9 cellular contexts compared by ENCODE assay signal in the genomic region with DNA sequence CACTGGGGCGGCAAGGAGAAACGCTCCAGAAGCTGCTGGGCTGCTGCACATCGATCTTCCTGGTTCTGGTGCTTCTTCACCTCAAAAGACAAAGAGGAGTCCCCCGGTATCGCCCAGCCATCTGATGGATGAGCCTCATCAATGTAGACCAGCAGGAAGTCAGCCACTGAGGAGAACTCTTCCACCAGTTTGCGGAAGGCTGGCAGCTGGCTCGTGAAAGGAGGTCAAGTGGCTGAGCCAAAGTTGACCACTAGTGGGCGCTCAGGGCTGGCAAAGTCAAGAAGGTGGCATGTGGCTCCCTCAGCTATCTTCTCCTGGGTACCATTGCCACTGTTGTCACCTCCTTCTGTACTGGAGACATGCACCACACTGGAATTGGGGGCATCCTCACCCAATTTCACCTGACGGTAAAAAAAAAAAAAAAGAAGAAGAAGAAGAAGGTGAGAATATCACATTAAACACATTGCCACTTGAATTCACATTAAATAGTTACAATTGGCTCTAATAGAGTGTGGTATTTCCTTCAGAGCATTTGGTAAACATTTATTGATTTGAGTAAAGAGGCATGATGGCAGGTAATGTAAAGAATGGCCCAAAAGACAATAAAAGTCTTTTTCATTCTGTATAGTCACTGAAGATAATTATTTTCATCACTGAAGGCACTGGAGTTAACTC. TPM values are rescaled to one million over a fixed set of nuclear protein-coding genes. Genes with fewer than 3 reads are reported as not detected.
A peak's percentile ranks its signal among the peaks of the same experiment; 100 is the strongest.
DNase-seq lines count a peak whose midpoint lies in the region; TF ChIP-seq lines count a peak whose summit lies in the region.
"Had no signal": no experiment of that assay in that cellular context is flagged by ENCODE, and none has a peak within 500 bp of the region (broad histone marks: within the 10 kb centered on the region; RNA-seq: fewer than 3 reads in every experiment).

No MANE protein-coding gene starts in this region.

- in situ Hi-C loops in transverse colon (cut with MboI; ENCODE audit: low pct_ligation_motif_present in 1 of 4, low pct_unique_long_range_greater_than_20kb in 1 of 4, low sequenced_read_pairs in 3 of 4) = no loop called here

- H3K27ac ChIP-seq in breast epithelium (no peak overlapping the region), KMS-11 (no peak overlapping the region), colonic mucosa (no peak overlapping the region), transverse colon (no peak overlapping the region)

- H3K4me3 ChIP-seq in breast epithelium (no peak overlapping the region), KMS-11 (IDR thresholded peaks at IDR 0.05; ENCODE audit: insufficient read depth, low read depth, low read length) (no peak overlapping the region), colonic mucosa (no peak overlapping the region), transverse colon (no peak overlapping the region)

- no peaks in the 10 kb centered on the region for H3K9me3 ChIP-seq in breast epithelium
- no peaks in the 10 kb centered on the region for H3K9me3 ChIP-seq in colonic mucosa
- H3K9me3 ChIP-seq in transverse colon = no peaks in the 10 kb centered on the region

- DNase-seq in MCF 10A (ENCODE audit: unreplicated experiment) (peak; percentile 22), breast epithelium (ENCODE audit: low spot score in 2 of 2) (no peak), colonic mucosa (peak; percentile 39), transverse colon (peak; percentile 10), DMS153 (lab: John Stamatoyannopoulos, UW) (no peak), GDM1 (lab: John Stamatoyannopoulos, UW) (no peak)
- DNase-seq in activated CD4-positive, CD25-positive, alpha-beta regulatory T cell treated with anti-CD3 and anti-CD28 coated beads, Interleukin-2, amount 50 U/mL, for 72 hours = no peak

- H3K27me3 Mint-ChIP-seq in MCF 10A (ENCODE audit: insufficient read depth, unreplicated experiment) = no peaks in the 10 kb centered on the region
- H3K27me3 Mint-ChIP-seq: activated naive CD4-positive, alpha-beta T cell treated with anti-CD3 and anti-CD28 coated beads, Interleukin-2, amount 50 U/mL, for 24 hours had no signal

- H3K79me2 ChIP-seq in KMS-11 (ENCODE audit: insufficient read depth, low read depth) = no peaks in the 10 kb centered on the region

- H3K27me3 ChIP-seq in breast epithelium (no peaks in the 10 kb centered on the region), KMS-11 (ENCODE audit: insufficient read depth, low read depth) (no peaks in the 10 kb centered on the region), colonic mucosa (no peaks in the 10 kb centered on the region), transverse colon (no peaks in the 10 kb centered on the region)

- no peak overlapping the region for H3K4me2 ChIP-seq in KMS-11

- no peak overlapping the region for H3K9ac ChIP-seq in KMS-11
- H3K9ac ChIP-seq in colonic mucosa (ENCODE audit: low read depth in 2 of 2, low read length in 2 of 2) = no peak overlapping the region

- POLR2A ChIA-PET in MCF 10A (lab: Yijun Ruan, JAX) = no interaction called here

- no peaks in the 10 kb centered on the region for H3K36me3 ChIP-seq in breast epithelium
- H3K36me3 ChIP-seq in KMS-11 (ENCODE audit: insufficient read depth) = no peaks in the 10 kb centered on the region
- H3K36me3 ChIP-seq in colonic mucosa = no peaks in the 10 kb centered on the region
- H3K36me3 ChIP-seq in transverse colon = no peaks in the 10 kb centered on the region

- no peaks in the 10 kb centered on the region for H3K9me3 Mint-ChIP-seq in MCF 10A (ENCODE audit: unreplicated experiment)
- H3K9me3 Mint-ChIP-seq: activated naive CD4-positive, alpha-beta T cell treated with anti-CD3 and anti-CD28 coated beads, Interleukin-2, amount 50 U/mL, for 24 hours had no signal

- no peaks in the 10 kb centered on the region for H4K20me1 ChIP-seq in KMS-11 (ENCODE audit: insufficient read depth)

- H3K4me3 Mint-ChIP-seq in MCF 10A (ENCODE audit: unreplicated experiment) = no peak overlapping the region
- H3K4me3 Mint-ChIP-seq: activated naive CD4-positive, alpha-beta T cell treated with anti-CD3 and anti-CD28 coated beads, Interleukin-2, amount 50 U/mL, for 24 hours had no signal

- WGBS in transverse colon (ENCODE audit: low coverage in 1 of 2), 2 donors = 81 to 100% methylated on average over 1 to 9 of the region's 9 CpGs

- intact Hi-C loops in MCF 10A (cut with micrococcal nuclease) = no loop called here
- intact Hi-C loops in breast epithelium (cut with DNase I; ENCODE audit: low total_unique reads) = no loop called here
- intact Hi-C loops in colonic mucosa (cut with DNase I) = loop anchor here (10.0 kb wide), 2 partner anchors 642 to 1228 kb away; no protein-coding TSS in a partner anchor
- intact Hi-C loops in transverse colon (cut with DNase I; ENCODE audit: low total_unique reads) = no loop called here

- H3K27ac Mint-ChIP-seq in MCF 10A (ENCODE audit: low read depth, unreplicated experiment) = no peak overlapping the region
- H3K27ac Mint-ChIP-seq: activated naive CD4-positive, alpha-beta T cell treated with anti-CD3 and anti-CD28 coated beads, Interleukin-2, amount 50 U/mL, for 24 hours had no signal

- TF ChIP-seq CTCF in MCF 10A (IDR thresholded peaks at IDR 0.05; ENCODE audit: unreplicated experiment) = peak; percentile 12
- no peak for TF ChIP-seq CTCF in breast epithelium (IDR thresholded peaks at IDR 0.05)
- peak; percentile 49 for TF ChIP-seq CTCF in KMS-11 (conservative IDR thresholded peaks at IDR 0.05; ENCODE audit: low read depth, low read length)
- TF ChIP-seq CTCF in colonic mucosa (IDR thresholded peaks at IDR 0.05) = peak; percentile 10
- peak in 1 of 5 experiments; percentile 12 for TF ChIP-seq CTCF in transverse colon (IDR thresholded peaks at IDR 0.05)

- no peak for TF ChIP-seq EP300 in transverse colon (IDR thresholded peaks at IDR 0.05; ENCODE audit: low read depth)

- no peaks in the 10 kb centered on the region for H3K36me3 Mint-ChIP-seq in MCF 10A (ENCODE audit: insufficient read depth, unreplicated experiment)
- H3K36me3 Mint-ChIP-seq: activated naive CD4-positive, alpha-beta T cell treated with anti-CD3 and anti-CD28 coated beads, Interleukin-2, amount 50 U/mL, for 24 hours had no signal

- no peak overlapping the region for H2AFZ ChIP-seq in KMS-11 (ENCODE audit: low read depth)

- no peaks in the 10 kb centered on the region for H3K4me1 ChIP-seq in breast epithelium
- H3K4me1 ChIP-seq in KMS-11 (ENCODE audit: low read depth, poor library complexity, severe bottlenecking) = no peaks in the 10 kb centered on the region
- no peaks in the 10 kb centered on the region for H3K4me1 ChIP-seq in colonic mucosa
- H3K4me1 ChIP-seq in transverse colon = no peaks in the 10 kb centered on the region

- CTCF ChIA-PET in MCF 10A (lab: Yijun Ruan, JAX) = interaction anchor here (0.5 to 1.4 kb wide), 5 partner anchors 10 to 487 kb away, joined by 3 to 6 read pairs (median 4); no protein-coding TSS in a partner anchor

- TF ChIP-seq POLR2A in breast epithelium (IDR thresholded peaks at IDR 0.05) (no peak), transverse colon (IDR thresholded peaks at IDR 0.05) (no peak)

- no peaks in the 10 kb centered on the region for H3K4me1 Mint-ChIP-seq in MCF 10A (ENCODE audit: insufficient read depth, unreplicated experiment)
- H3K4me1 Mint-ChIP-seq: activated naive CD4-positive, alpha-beta T cell treated with anti-CD3 and anti-CD28 coated beads, Interleukin-2, amount 50 U/mL, for 24 hours had no signal

- no TSS peak for BruUV-seq in MCF 10A (replicated peaks; lab: Mats Ljungman, UMichigan)

RNA-seq across cellular contexts. Expression of a gene that starts 8.3 kb away (rescaled TPM):
- total RNA-seq in MCF 10A (2022) (0.07 and 0.26 TPM in 2 replicates), breast epithelium (1 to 10 TPM; 2.2 to 2.6 (median 2.3) TPM), colonic mucosa (1 to 10 TPM in 1 of 2 donors, under 1 TPM in 1; 0.37 to 1.9 TPM), transverse colon (1 to 10 TPM in 1 of 4 donors, under 1 TPM in 2, not detected in 1; 0.68 to 4.0 (median 0.95) TPM)

Comparison
In these comparisons a context has a peak if more than half of its experiments do, and no peak if none do; other contexts are left out.
1. DNase-seq: peak in MCF 10A (single experiment), colonic mucosa (single experiment) and transverse colon (single experiment); none in breast epithelium (0 of 2), activated CD4-positive, CD25-positive, alpha-beta regulatory T cell treated with anti-CD3 and anti-CD28 coated beads, Interleukin-2, amount 50 U/mL, for 72 hours (single experiment), DMS153 (single experiment) and GDM1 (single experiment).
2. CTCF ChIP-seq: peak in MCF 10A (single experiment), KMS-11 (single experiment) and colonic mucosa (single experiment); none in breast epithelium (0 of 3).